ENCODE assay signal across 10 cellular contexts in genomic region chr5:15002791-15003190, GRCh38.
DNase-seq lines count a peak whose midpoint lies in the region; ATAC-seq and TF ChIP-seq lines count a peak whose summit lies in the region.
"Had no signal": no experiment of that assay in that cellular context is flagged by ENCODE, and none has a peak within 500 bp of the region (broad histone marks: within the 10 kb centered on the region; RNA-seq: fewer than 3 reads in every experiment).

No MANE protein-coding gene starts in this region.

- H3K27me3 ChIP-seq in Loucy (ENCODE audit: insufficient read depth, low read length, poor library complexity, severe bottlenecking) (no peaks in the 10 kb centered on the region), osteoblast (ENCODE audit: insufficient read depth, low read length) (no peaks in the 10 kb centered on the region)

- in situ Hi-C loops in G401 (cut with HindIII; ENCODE audit: low sequenced_read_pairs), result no loop called here

- TF ChIP-seq CTCF in Loucy (conservative IDR thresholded peaks at IDR 0.05; ENCODE audit: low read length) (no peak), osteoblast (IDR thresholded peaks at IDR 0.05; ENCODE audit: extremely low read depth, low read depth, low read length) (no peak)

- H4K20me1 ChIP-seq in Loucy (ENCODE audit: insufficient read depth, low read length, poor library complexity, severe bottlenecking) (no peaks in the 10 kb centered on the region), osteoblast (ENCODE audit: insufficient read depth, low read length) (no peaks in the 10 kb centered on the region)

- H3K36me3 ChIP-seq in Loucy (ENCODE audit: insufficient read depth, low read length) (no peaks in the 10 kb centered on the region), osteoblast (ENCODE audit: insufficient read depth, low read length) (no peaks in the 10 kb centered on the region)

- H2AFZ ChIP-seq in Loucy (ENCODE audit: low read length) (peak overlapping the region; percentile 78; the same call in 1 of the 2 replicates), osteoblast (ENCODE audit: low read length) (no peak overlapping the region)
- H2AFZ ChIP-seq: GM23338 had no signal

- H3K79me2 ChIP-seq in Loucy (ENCODE audit: insufficient read depth, low read length) (no peaks in the 10 kb centered on the region), osteoblast (ENCODE audit: insufficient read depth, low read length) (no peaks in the 10 kb centered on the region)

- H3K4me2 ChIP-seq in Loucy (ENCODE audit: low read depth, low read length, poor library complexity, severe bottlenecking) (no peak overlapping the region), osteoblast (ENCODE audit: insufficient read depth, low read length) (no peak overlapping the region)
- H3K4me2 ChIP-seq: A549, GM23338 had no signal

- no peaks in the 10 kb centered on the region for H3F3A ChIP-seq in Loucy (ENCODE audit: low read depth)

- peak overlapping the region; percentile 29 for H3K9ac ChIP-seq in Loucy (ENCODE audit: low read depth, low read length, poor library complexity, severe bottlenecking)

- H3K9me2 ChIP-seq in Loucy (replicated peaks; ENCODE audit: low read depth, low read length), result no peaks in the 10 kb centered on the region

- peaks cover 9% of the 10 kb centered on the region for H3K4me1 ChIP-seq in Loucy (ENCODE audit: insufficient read depth, low read length, poor library complexity, severe bottlenecking)
- H3K4me1 ChIP-seq in osteoblast (ENCODE audit: insufficient read depth, low read length), result peaks cover 27% of the 10 kb centered on the region

- no peak overlapping the region for H3K27ac ChIP-seq in osteoblast (ENCODE audit: low read depth, low read length)
- H3K27ac ChIP-seq: A549 had no signal

- intact Hi-C loops in sciatic nerve (cut with DNase I), result loop anchor here (5.0 kb wide), 1 partner anchor 275 kb away; no protein-coding TSS in a partner anchor

- DNase-seq in G401 (ENCODE audit: low spot score), result peak; percentile 30
- peak; percentile 15 for DNase-seq in cerebellar cortex (ENCODE audit: low spot score)
- DNase-seq in sciatic nerve (ENCODE audit: low spot score), result no peak
- DNase-seq in SHP77 treated with DMSO at 0.1 percent for 48 hours (lab: John Stamatoyannopoulos, UW), result no peak
- DNase-seq in osteoblast (ENCODE audit: insufficient read length, low spot score, missing footprints), result no peak
- DNase-seq in NCI-H2029 treated with DMSO at 0.1 percent for 48 hours (lab: John Stamatoyannopoulos, UW), result no peak

- ATAC-seq in sciatic nerve, result peak; percentile 50

- H3K4me3 ChIP-seq in Loucy (ENCODE audit: low read length, poor library complexity, severe bottlenecking) (no peak overlapping the region), osteoblast (ENCODE audit: insufficient read depth, low read length) (no peak overlapping the region)
- H3K4me3 ChIP-seq: A549, GM12878, GM23338 had no signal

- H3K9me3 ChIP-seq in Loucy (ENCODE audit: insufficient read depth, low read depth, low read length) (no peaks in the 10 kb centered on the region), osteoblast (ENCODE audit: low read depth, low read length) (no peaks in the 10 kb centered on the region)

Comparison
In these comparisons a context has a peak if more than half of its experiments do, and no peak if none do; other contexts are left out.
1. DNase-seq: peak in G401 (single experiment) and cerebellar cortex (single experiment); none in sciatic nerve (single experiment), SHP77 treated with DMSO at 0.1 percent for 48 hours (single experiment), osteoblast (single experiment) and NCI-H2029 treated with DMSO at 0.1 percent for 48 hours (single experiment).